ENCODE assay signal across 10 cellular contexts in the genomic region with DNA sequence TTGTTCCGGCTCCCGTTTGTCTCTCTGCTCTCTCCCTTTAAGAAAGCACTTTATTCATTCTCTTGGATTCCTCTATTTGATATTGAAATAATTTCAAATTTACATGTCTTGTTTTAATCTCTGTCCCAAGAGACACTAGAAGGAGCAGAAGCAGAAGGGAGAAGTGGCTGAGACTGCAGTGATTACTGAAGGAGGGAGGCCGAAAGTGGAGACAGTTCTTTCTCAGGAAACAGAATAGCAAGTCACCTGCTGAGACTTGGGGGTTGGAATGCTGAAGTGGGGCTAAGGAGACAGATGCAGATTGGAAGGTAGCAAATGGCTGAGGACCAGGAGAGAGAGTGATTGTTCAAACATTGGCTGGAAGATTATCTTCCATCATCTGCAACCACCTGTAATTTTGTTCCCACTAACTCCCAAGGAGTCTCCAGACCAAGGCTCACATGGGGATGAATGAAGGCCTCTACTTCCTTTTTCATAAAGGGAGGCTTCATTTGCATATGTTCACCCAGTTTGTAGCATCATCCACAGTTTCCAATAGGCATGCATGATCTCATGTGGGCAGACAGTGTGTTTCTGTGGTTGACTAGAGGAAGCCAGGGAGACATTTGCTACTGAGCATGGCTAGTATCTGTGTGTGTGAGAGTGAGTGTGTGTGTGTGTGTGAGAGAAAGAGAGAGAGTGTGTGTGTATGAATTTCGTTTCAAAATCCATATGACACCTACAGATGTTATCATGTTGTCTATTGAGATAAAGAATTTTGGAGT. TPM values are rescaled to one million over a fixed set of nuclear protein-coding genes. Genes with fewer than 3 reads are reported as not detected.
DNase-seq lines count a peak whose midpoint lies in the region; ATAC-seq and TF ChIP-seq lines count a peak whose summit lies in the region.
"Had no signal": no experiment of that assay in that cellular context is flagged by ENCODE, and none has a peak within 500 bp of the region (broad histone marks: within the 10 kb centered on the region; RNA-seq: fewer than 3 reads in every experiment).

No MANE protein-coding gene starts in this region.

- H3K9ac ChIP-seq in MM.1S (ENCODE audit: low read length) = peak overlapping the region; percentile 9; the same call in 1 of the 2 replicates

- peak; percentile 93 for ATAC-seq in GM21381 (IDR thresholded peaks at IDR 0.05; ENCODE audit: unreplicated experiment)
- ATAC-seq in HG03439 (IDR thresholded peaks at IDR 0.05; ENCODE audit: unreplicated experiment) = no peak

- intact Hi-C loops in prostate gland (cut with DNase I) = loop anchor here (5.0 to 10.0 kb wide), 2 partner anchors 353 to 496 kb away; a partner anchor contains a TSS

- peaks cover 15% of the 10 kb centered on the region for H3F3A ChIP-seq in MM.1S (ENCODE audit: insufficient read depth, low read length)

- no peak overlapping the region for H3K4me3 ChIP-seq in MM.1S (ENCODE audit: low read length)
- H3K4me3 ChIP-seq in coronary artery = no peak overlapping the region
- no peak overlapping the region for H3K4me3 ChIP-seq in prostate gland

- H3K4me2 ChIP-seq in MM.1S (ENCODE audit: low read depth, low read length) = peak overlapping the region; percentile 43; the same call in 1 of the 2 replicates

- H3K9me2 ChIP-seq in MM.1S (replicated peaks; ENCODE audit: insufficient read depth, low read length) = no peaks in the 10 kb centered on the region

- H3K27me3 ChIP-seq in MM.1S (replicated peaks; ENCODE audit: insufficient read depth, low read length) (no peaks in the 10 kb centered on the region), prostate gland (replicated peaks; ENCODE audit: insufficient read depth) (no peaks in the 10 kb centered on the region)

- H3K79me2 ChIP-seq in MM.1S (ENCODE audit: low read length) = no peaks in the 10 kb centered on the region

- no peaks in the 10 kb centered on the region for H3K36me3 ChIP-seq in MM.1S (replicated peaks; ENCODE audit: insufficient read depth, low read length)
- no peaks in the 10 kb centered on the region for H3K36me3 ChIP-seq in prostate gland

- DNase-seq in CMK (ENCODE audit: low read depth) = peak; percentile 69
- peak; percentile 87 for DNase-seq in MM.1S
- peak; percentile 9 for DNase-seq in coronary artery (ENCODE audit: low spot score)
- no peak for DNase-seq in erythroblast (lab: John Stamatoyannopoulos, UW)
- DNase-seq in prostate gland (ENCODE audit: low spot score) = no peak
- DNase-seq in NCI-H345 (lab: John Stamatoyannopoulos, UW) = no peak

- 0 out of 2 replicates have a peak overlapping the region, but pooled peaks have one; percentile 14 for H2AFZ ChIP-seq in MM.1S (ENCODE audit: low read length)

- TF ChIP-seq POLR2A in erythroblast (IDR thresholded peaks at IDR 0.05; ENCODE audit: low read length) (no peak), prostate gland (IDR thresholded peaks at IDR 0.05) (no peak)

- peaks cover 28% of the 10 kb centered on the region for H3K4me1 ChIP-seq in MM.1S (ENCODE audit: low read length)
- no peaks in the 10 kb centered on the region for H3K4me1 ChIP-seq in prostate gland (replicated peaks)

- H3K9me3 ChIP-seq in MM.1S (replicated peaks; ENCODE audit: insufficient read depth, low read length) (no peaks in the 10 kb centered on the region), prostate gland (no peaks in the 10 kb centered on the region)

- WGBS in prostate gland = 55% methylated on average over 4 of the region's 4 CpGs

- TF ChIP-seq CTCF in MM.1S (IDR thresholded peaks at IDR 0.05; ENCODE audit: low read length) (no peak), coronary artery (IDR thresholded peaks at IDR 0.05) (no peak), prostate gland (IDR thresholded peaks at IDR 0.05) (no peak)

- H3K27ac ChIP-seq in MM.1S (ENCODE audit: low read length) (peak overlapping the region; percentile 74), coronary artery (no peak overlapping the region), prostate gland (no peak overlapping the region)

- no peaks in the 10 kb centered on the region for H4K20me1 ChIP-seq in MM.1S (ENCODE audit: insufficient read depth, low read length)

RNA-seq across cellular contexts. Expression of a gene that starts 24.0 kb away (rescaled TPM):
- total RNA-seq in prostate gland = 100 to 1,000 TPM in 1 of 2 donors, 10 to 100 TPM in 1; 22.6 to 130 TPM

RNA-seq across cellular contexts. Expression of a gene that starts 33.7 kb away (rescaled TPM):
- under 1 TPM; 0.09 to 0.45 TPM for total RNA-seq in prostate gland

RNA-seq across cellular contexts. Expression of a gene that starts 57.1 kb away (rescaled TPM):
- under 1 TPM in 1 of 2 donors, not detected in 1; 0.68 TPM for total RNA-seq in prostate gland
- total RNA-seq: cardiac septum, lung microvascular endothelial cell had no signal

Comparison
In these comparisons a context has a peak if more than half of its experiments do, and no peak if none do; other contexts are left out.
1. DNase-seq: peak in CMK (single experiment), MM.1S (single experiment) and coronary artery (single experiment); none in erythroblast (0 of 2), prostate gland (single experiment) and NCI-H345 (single experiment).